ENCODE assay signal across 12 cellular contexts in genomic region chr6:41728073-41728936, GRCh38. TPM values are rescaled to one million over a fixed set of nuclear protein-coding genes. Genes with fewer than 3 reads are reported as not detected.
DNase-seq lines count a peak whose midpoint lies in the region; ATAC-seq and TF ChIP-seq lines count a peak whose summit lies in the region.
"Had no signal": no experiment of that assay in that cellular context is flagged by ENCODE, and none has a peak within 500 bp of the region (broad histone marks: within the 10 kb centered on the region; RNA-seq: fewer than 3 reads in every experiment).

No MANE protein-coding gene starts in this region.

- peaks cover 39 to 98% (median 77%) of the 10 kb centered on the region in 4 donors for H3K4me1 ChIP-seq in stomach

- intact Hi-C loops in stomach (cut with DNase I; ENCODE audit: low total_unique reads) = no loop called here

- no peak for TF ChIP-seq EP300 in stomach (IDR thresholded peaks at IDR 0.05)

- peak overlapping the region; percentile 89 for H3K27ac ChIP-seq in layer of hippocampus (ENCODE audit: low read depth, low read length)
- H3K27ac ChIP-seq in stomach = peak overlapping the region in 4 of 5 donors; percentile 26 to 57 (median 36)
- H3K27ac ChIP-seq: brain microvascular endothelial cell, KMS-11, SK-N-MC had no signal

- H3K4me3 ChIP-seq in stomach = no peak overlapping the region
- H3K4me3 ChIP-seq: SK-N-MC had no signal

- no peaks in the 10 kb centered on the region for H3K9me3 ChIP-seq in stomach

- TF ChIP-seq POLR2A in stomach (IDR thresholded peaks at IDR 0.05) = no peak

- WGBS in stomach, 5 donors = 50 to 83% (median 64%) methylated on average over 17 to 19 of the region's 19 CpGs

- DNase-seq in NCI-H1417 (lab: John Stamatoyannopoulos, UW) (peak; percentile 42 to 99 (median 98)), SHP77 (lab: John Stamatoyannopoulos, UW) (peak; percentile 73 to 77), stomach (peak; percentile 59), DMS79 (lab: John Stamatoyannopoulos, UW) (no peak), T1000 (lab: John Stamatoyannopoulos, UW) (no peak), SW480 (ENCODE audit: low spot score) (no peak)
- DNase-seq: brain microvascular endothelial cell had no signal

- no peak for TF ChIP-seq CTCF in stomach (IDR thresholded peaks at IDR 0.05)

- no peaks in the 10 kb centered on the region for H3K27me3 ChIP-seq in layer of hippocampus (ENCODE audit: control insufficient read depth, insufficient read depth, low read length)
- H3K27me3 ChIP-seq in stomach = no peaks in the 10 kb centered on the region
- H3K27me3 ChIP-seq: brain microvascular endothelial cell had no signal

- no peak for ATAC-seq in GM21576 (IDR thresholded peaks at IDR 0.05; ENCODE audit: unreplicated experiment)

- H3K36me3 ChIP-seq in stomach = peaks cover 0 to 4% (median 0%) of the 10 kb centered on the region in 4 donors
- H3K36me3 ChIP-seq: brain microvascular endothelial cell had no signal

RNA-seq across cellular contexts. Expression of gene TFEB, which starts 7.1 kb away (rescaled TPM):
- 100 to 1,000 TPM in 1 of 5 donors, 10 to 100 TPM in 2, 1 to 10 TPM in 2; 6.4 to 130 (median 12.9) TPM for total RNA-seq in stomach
- polyA plus RNA-seq in stomach = 10 to 100 TPM; 12.1 to 19.5 (median 14.0) TPM

RNA-seq across cellular contexts. Expression of gene PGC, which starts 18.9 kb away (rescaled TPM):
- over 10,000 TPM in 1 of 5 donors, 1,000 to 10,000 TPM in 3, 100 to 1,000 TPM in 1; 101 to 32,926 (median 1,172) TPM for total RNA-seq in stomach
- over 10,000 TPM in 2 of 3 donors, 1,000 to 10,000 TPM in 1; 8,432 to 48,206 (median 26,682) TPM for polyA plus RNA-seq in stomach
- total RNA-seq: posterior vena cava had no signal

RNA-seq across cellular contexts. Expression of gene FRS3, which starts 51.4 kb away (rescaled TPM):
- total RNA-seq in stomach = 10 to 100 TPM in 1 of 5 donors, 1 to 10 TPM in 3, under 1 TPM in 1; 0.29 to 22.2 (median 3.1) TPM
- polyA plus RNA-seq in stomach = 1 to 10 TPM; 2.9 to 4.4 (median 4.1) TPM

RNA-seq across cellular contexts. Expression of gene PRICKLE4, which starts 52.3 kb away (rescaled TPM):
- total RNA-seq in stomach = 10 to 100 TPM in 3 of 5 donors, 1 to 10 TPM in 2; 4.4 to 77.0 (median 27.8) TPM
- polyA plus RNA-seq in stomach = 1 to 10 TPM in 2 of 3 donors, not detected in 1; 1.9 to 4.8 TPM

RNA-seq across cellular contexts. Expression of gene TOMM6, which starts 59.2 kb away (rescaled TPM):
- total RNA-seq in stomach = 100 to 1,000 TPM in 2 of 5 donors, 10 to 100 TPM in 3; 11.9 to 159 (median 68.7) TPM
- 100 to 1,000 TPM; 308 to 343 (median 323) TPM for polyA plus RNA-seq in stomach

Comparison
In these comparisons a context has a peak if more than half of its experiments do, and no peak if none do; other contexts are left out.
1. DNase-seq: peak in NCI-H1417 (3 of 3), SHP77 (2 of 2) and stomach (single experiment); none in DMS79 (single experiment), T1000 (single experiment) and SW480 (single experiment).